ENCODE assay signal across 19 cellular contexts in the genomic region with DNA sequence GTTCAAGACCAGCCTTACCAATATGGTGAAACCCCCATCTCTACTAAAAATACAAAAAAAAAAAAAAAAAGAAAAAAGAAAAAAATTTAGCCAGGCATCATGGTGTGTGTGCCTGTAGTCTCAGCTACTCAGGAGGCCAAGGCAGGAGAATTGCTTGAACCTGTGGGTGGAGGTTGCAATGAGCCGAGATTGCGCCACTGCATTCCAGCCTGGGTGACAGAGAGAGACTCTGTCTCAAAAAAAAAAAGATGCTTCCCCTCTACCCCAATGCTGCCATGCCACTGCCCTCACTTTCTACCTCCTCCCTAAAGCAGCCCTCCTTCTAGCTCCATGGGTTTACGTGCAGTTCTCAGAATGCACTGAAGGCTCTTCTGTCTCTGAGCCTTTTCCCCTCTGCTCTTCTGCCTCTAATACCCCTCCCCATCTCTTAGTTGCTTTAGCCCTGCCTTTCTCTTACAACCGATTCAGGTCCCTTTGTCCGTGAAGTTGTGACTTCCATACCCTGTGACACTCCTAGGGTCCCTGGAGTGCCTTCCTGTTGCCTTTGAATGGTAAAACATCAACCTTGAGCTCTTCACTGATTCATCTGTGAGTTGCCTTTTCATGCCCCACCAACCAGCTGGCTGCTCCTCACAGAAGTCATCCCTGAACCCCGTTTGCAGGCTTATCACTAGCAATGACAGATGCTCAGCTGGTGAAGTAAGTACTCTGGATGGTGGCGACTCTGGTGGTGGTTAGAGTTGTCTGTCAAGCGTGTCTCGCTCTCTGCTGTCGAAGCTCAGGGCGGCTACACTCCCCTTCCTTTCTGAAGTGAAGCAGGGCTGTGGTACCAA.
A peak's percentile ranks its signal among the peaks of the same experiment; 100 is the strongest.
DNase-seq lines count a peak whose midpoint lies in the region; ATAC-seq, FAIRE-seq and TF ChIP-seq lines count a peak whose summit lies in the region.
"Had no signal": no experiment of that assay in that cellular context is flagged by ENCODE, and none has a peak within 500 bp of the region (broad histone marks: within the 10 kb centered on the region; RNA-seq: fewer than 3 reads in every experiment).

No MANE protein-coding gene starts in this region.

- no peak overlapping the region; the same call in 1 of the 2 replicates for H4K91ac ChIP-seq in IMR-90 (ENCODE audit: insufficient read depth, low read depth, low read length)
- peak overlapping the region; percentile 16 for H4K91ac ChIP-seq in H1 (replicated peaks; ENCODE audit: insufficient read length, low read length)
- no peak overlapping the region for H4K91ac ChIP-seq in neuronal stem cell (ENCODE audit: low read depth, low read length, poor library complexity)

- 94% methylated on average over 4 of the region's 11 CpGs; no CpG with 5 or more reads in 1 of the 2 experiments for WGBS in IMR-90 (ENCODE audit: extremely low coverage in 2 of 2, insufficient read length in 1 of 2), 2 experiments
- WGBS in H1 (ENCODE audit: extremely low coverage in 1 of 2, insufficient coverage in 1 of 2, insufficient read length in 1 of 2, insufficient replicate concordance in 2 of 2, low coverage in 1 of 2, low lambda C conversion rate in 2 of 2, missing lambda C conversion rate in 1 of 2), 2 experiments: 84% methylated on average over 9 of the region's 11 CpGs; no CpG with 5 or more reads in 1 of the 2 experiments
- no CpG with 5 or more reads among the region's 11 CpGs for WGBS in neuronal stem cell (ENCODE audit: extremely low coverage in 2 of 2, insufficient read length in 2 of 2, insufficient replicate concordance in 1 of 2), 2 donors

- TF ChIP-seq CTCF in HEK293 (tag by site-specific recombination; IDR thresholded peaks at IDR 0.05) (no peak), IMR-90 (conservative IDR thresholded peaks at IDR 0.05; ENCODE audit: low read depth, low read length) (no peak), H1 (IDR thresholded peaks at IDR 0.05; ENCODE audit: control extremely low read depth in 1 of 3, insufficient read depth in 1 of 3, low read depth in 1 of 3, low read length in 3 of 3) (no peak)

- no peak for DNase-seq in IMR-90
- DNase-seq in H1 (ENCODE audit: low read depth in 1 of 2, low spot score in 2 of 2): no peak
- DNase-seq in neuronal stem cell (ENCODE audit: low spot score): no peak
- DNase-seq in DMS 273 (lab: John Stamatoyannopoulos, UW; ENCODE audit: unreplicated experiment): no peak
- DNase-seq in NOMO-1 treated with DMSO at 0.1 percent for 48 hours (lab: John Stamatoyannopoulos, UW; ENCODE audit: unreplicated experiment): no peak
- DNase-seq: CD4-positive, CD25-positive, alpha-beta regulatory T cell; COR-L47; DMS 273 treated with DMSO at 0.1 percent for 48 hours; DMS79 treated with DMSO at 0.1 percent for 48 hours; H7; Kasumi-1; NCI-H1092; NCI-H1436; NCI-H2029; NCI-H345; NCI-H82 had no signal

- H3K23ac ChIP-seq in IMR-90 (ENCODE audit: low read depth, low read length) (no peak overlapping the region), H1 (ENCODE audit: insufficient read length) (no peak overlapping the region), neuronal stem cell (ENCODE audit: low read depth, low read length, poor library complexity) (no peak overlapping the region)

- H3K4ac ChIP-seq in IMR-90 (ENCODE audit: low read depth, low read length): no peak overlapping the region
- H3K4ac ChIP-seq in H1 (replicated peaks; ENCODE audit: insufficient read length, low read depth, low read length): no peak overlapping the region
- H3K4ac ChIP-seq in neuronal stem cell (ENCODE audit: low read length): no peak overlapping the region

- H2BK20ac ChIP-seq in IMR-90 (ENCODE audit: low read depth, low read length) (no peak overlapping the region), H1 (ENCODE audit: low read length) (no peak overlapping the region)

- H3K9me3 ChIP-seq in HEK293 (ENCODE audit: control insufficient read depth, insufficient read depth, low read depth, low read length) (no peaks in the 10 kb centered on the region), IMR-90 (ENCODE audit: control insufficient read depth, insufficient read depth, low read length) (no peaks in the 10 kb centered on the region), H1 (ENCODE audit: insufficient read depth in 2 of 2, low read depth in 1 of 2, low read length in 1 of 2) (no peaks in the 10 kb centered on the region), neuronal stem cell (replicated peaks in 1 of 2; ENCODE audit: control insufficient read depth in 2 of 2, insufficient read depth in 1 of 2, low read depth in 1 of 2, low read length in 2 of 2) (peaks cover 0 to 1% of the 10 kb centered on the region in 2 donors)

- no peak for ATAC-seq in IMR-90 (ENCODE audit: low read depth)
- no peak for ATAC-seq in HG03139 (IDR thresholded peaks at IDR 0.05; ENCODE audit: unreplicated experiment)
- ATAC-seq: Right ventricle myocardium inferior had no signal

- no peaks in the 10 kb centered on the region for H3K36me3 ChIP-seq in HEK293 (ENCODE audit: control insufficient read depth in 2 of 2, insufficient read depth in 1 of 2, low read length in 2 of 2)
- no peaks in the 10 kb centered on the region for H3K36me3 ChIP-seq in IMR-90 (ENCODE audit: control insufficient read depth, insufficient read depth, low read length)
- H3K36me3 ChIP-seq in H1 (ENCODE audit: control insufficient read depth in 2 of 4, insufficient read depth in 4 of 4, low read length in 3 of 4): no peaks in the 10 kb centered on the region
- H3K36me3 ChIP-seq in neuronal stem cell (replicated peaks in 1 of 2; ENCODE audit: control insufficient read depth in 2 of 2, insufficient read depth in 2 of 2, low read length in 2 of 2): no peaks in the 10 kb centered on the region

- H2AFZ ChIP-seq in IMR-90 (replicated peaks; ENCODE audit: low read length, poor library complexity): no peak overlapping the region
- H2AFZ ChIP-seq in H1 (ENCODE audit: low read length): no peak overlapping the region
- no peak overlapping the region for H2AFZ ChIP-seq in neuronal stem cell (ENCODE audit: low read length)

- H3K56ac ChIP-seq in IMR-90 (ENCODE audit: extremely low read depth, insufficient read depth, low read length): no peak overlapping the region
- H3K56ac ChIP-seq in H1 (replicated peaks; ENCODE audit: insufficient read length, low read depth, low read length): no peak overlapping the region

- TF ChIP-seq EP300 in H1 (IDR thresholded peaks at IDR 0.05; ENCODE audit: borderline replicate concordance in 1 of 2, low read depth in 2 of 2, low read length in 2 of 2): peak in 1 of 2 experiments; percentile 51; a peak in 1 of 3 replicates

- H2BK15ac ChIP-seq in IMR-90 (ENCODE audit: low read depth, low read length) (peak overlapping the region; percentile 3; the same call in 1 of the 3 replicates), H1 (ENCODE audit: low read length) (0 out of 2 replicates have a peak overlapping the region, but pooled peaks have one; percentile 31), neuronal stem cell (ENCODE audit: low read length) (peak overlapping the region; percentile 13)

- H3K27me3 ChIP-seq in IMR-90 (ENCODE audit: control insufficient read depth, insufficient read depth, low read length): no peaks in the 10 kb centered on the region
- H3K27me3 ChIP-seq in H1 (replicated peaks in 1 of 4; ENCODE audit: control insufficient read depth in 3 of 4, extremely low read depth in 1 of 4, insufficient read depth in 3 of 4, low read length in 3 of 4): no peaks in the 10 kb centered on the region
- H3K27me3 ChIP-seq in neuronal stem cell (ENCODE audit: control insufficient read depth in 3 of 3, insufficient read depth in 3 of 3, low read depth in 1 of 3, low read length in 3 of 3): peaks cover 0 to 3% (median 0%) of the 10 kb centered on the region in 3 experiments

- no peak for FAIRE-seq in H1 (lab: Jason Lieb, UNC)

- no peak for TF ChIP-seq POLR2A in IMR-90 (IDR thresholded peaks at IDR 0.05; ENCODE audit: low read depth, low read length)
- TF ChIP-seq POLR2A in H1 (IDR thresholded peaks at IDR 0.05; ENCODE audit: control extremely low read depth in 1 of 2, low read depth in 2 of 2, low read length in 2 of 2): no peak

- H3K79me1 ChIP-seq in IMR-90 (ENCODE audit: low read depth in 1 of 2, low read length in 2 of 2) (no peaks in the 10 kb centered on the region), H1 (ENCODE audit: low read depth, low read length) (no peaks in the 10 kb centered on the region), neuronal stem cell (ENCODE audit: low read depth, low read length) (no peaks in the 10 kb centered on the region)

- intact Hi-C loops in IMR-90 (cut with micrococcal nuclease): no loop called here

- H3K4me3 ChIP-seq in HEK293 (ENCODE audit: low read depth, low read length) (no peak overlapping the region), IMR-90 (ENCODE audit: insufficient read depth, low read depth, low read length) (no peak overlapping the region), H1 (ENCODE audit: extremely low read depth in 1 of 4, insufficient read depth in 2 of 4, low read depth in 3 of 4, low read length in 4 of 4) (no peak overlapping the region), neuronal stem cell (ENCODE audit: low read length in 2 of 2) (no peak overlapping the region)

- H3K14ac ChIP-seq in IMR-90 (replicated peaks; ENCODE audit: low read depth, low read length) (no peak overlapping the region), H1 (ENCODE audit: insufficient read length) (no peak overlapping the region), neuronal stem cell (ENCODE audit: low read length) (no peak overlapping the region)

- H2AK9ac ChIP-seq in IMR-90 (replicated peaks; ENCODE audit: low read depth, low read length, poor library complexity): no peak overlapping the region

- no peaks in the 10 kb centered on the region for H3K23me2 ChIP-seq in H1 (ENCODE audit: low read depth, low read length)

- POLR2A ChIA-PET in HEK293 (lab: Yijun Ruan, JAX) (no interaction called here), IMR-90 (lab: Charles Lee; ENCODE audit: unreplicated experiment) (no interaction called here), H1 (lab: Charles Lee; ENCODE audit: partially characterized antibody) (no interaction called here)

- H4K5ac ChIP-seq in IMR-90 (ENCODE audit: low read depth, low read length) (no peak overlapping the region), H1 (ENCODE audit: insufficient read length, low read depth, low read length) (no peak overlapping the region)

- no peak overlapping the region for H3K27ac ChIP-seq in HEK293 (ENCODE audit: extremely low read depth, low read depth, low read length)
- no peak overlapping the region for H3K27ac ChIP-seq in IMR-90 (ENCODE audit: insufficient read depth, low read length)
- no peak overlapping the region for H3K27ac ChIP-seq in H1 (ENCODE audit: low read depth, low read length)
- no peak overlapping the region for H3K27ac ChIP-seq in neuronal stem cell (replicated peaks; ENCODE audit: low read length)

- H2AK5ac ChIP-seq in IMR-90 (ENCODE audit: low read depth, low read length) (0 out of 2 replicates have a peak overlapping the region, but pooled peaks have one; percentile 24), H1 (ENCODE audit: low read depth, low read length) (no peak overlapping the region), neuronal stem cell (ENCODE audit: low read depth, low read length) (peak overlapping the region; percentile 58)

- dilution Hi-C loops in IMR-90 (cut with HindIII; ENCODE audit: low sequenced_read_pairs, unreplicated experiment): no loop called here

- H2BK12ac ChIP-seq in H1 (ENCODE audit: low read depth, low read length) (0 out of 2 replicates have a peak overlapping the region, but pooled peaks have one; percentile 1), neuronal stem cell (ENCODE audit: low read length) (no peak overlapping the region)

- H3K18ac ChIP-seq in IMR-90 (ENCODE audit: low read depth, low read length): no peak overlapping the region
- no peak overlapping the region for H3K18ac ChIP-seq in H1 (ENCODE audit: extremely low read depth, low read length)
- H3K18ac ChIP-seq in neuronal stem cell (ENCODE audit: low read length): peak overlapping the region; percentile 23

- no peak overlapping the region for H2BK120ac ChIP-seq in IMR-90 (ENCODE audit: low read depth, low read length)
- H2BK120ac ChIP-seq in H1 (replicated peaks; ENCODE audit: low read depth, low read length): no peak overlapping the region
- H2BK120ac ChIP-seq in neuronal stem cell (ENCODE audit: low read depth, low read length): no peak overlapping the region

- no peaks in the 10 kb centered on the region for H3K9me1 ChIP-seq in IMR-90 (ENCODE audit: insufficient read depth, low read length)

- H4K8ac ChIP-seq in IMR-90 (ENCODE audit: low read depth in 2 of 2, low read length in 2 of 2) (no peak overlapping the region), H1 (ENCODE audit: extremely low read depth, insufficient read depth, low read length) (no peak overlapping the region), neuronal stem cell (ENCODE audit: low read depth, low read length) (no peak overlapping the region)

- CTCF ChIA-PET in HEK293 (lab: Yijun Ruan, JAX) (interaction anchor here (0.6 kb wide), 1 partner anchor 11 kb away, joined by 5 read pairs; no protein-coding TSS in a partner anchor), IMR-90 (lab: Yijun Ruan, JAX) (interaction anchor here (0.7 kb wide), 1 partner anchor 36 kb away, joined by 4 read pairs; no protein-coding TSS in a partner anchor), H1 (lab: Charles Lee; ENCODE audit: partially characterized antibody) (interaction anchor here (0.6 to 1.2 kb wide), 3 partner anchors 12 to 151 kb away, joined by 3 to 4 read pairs (median 3); no protein-coding TSS in a partner anchor)

- no peaks in the 10 kb centered on the region for H4K20me1 ChIP-seq in IMR-90 (ENCODE audit: insufficient read depth, low read length)
- no peaks in the 10 kb centered on the region for H4K20me1 ChIP-seq in H1 (replicated peaks in 1 of 2; ENCODE audit: control insufficient read depth in 1 of 2, insufficient read depth in 2 of 2, low read length in 2 of 2)

- H3K9ac ChIP-seq in IMR-90 (ENCODE audit: low read depth, low read length): no peak overlapping the region
- no peak overlapping the region for H3K9ac ChIP-seq in H1 (replicated peaks in 1 of 4; ENCODE audit: extremely low read depth in 1 of 4, low read depth in 3 of 4, low read length in 3 of 4)
- no peak overlapping the region for H3K9ac ChIP-seq in neuronal stem cell (ENCODE audit: low read depth, low read length, poor library complexity)

- no peaks in the 10 kb centered on the region for H3K79me2 ChIP-seq in H1 (ENCODE audit: control insufficient read depth in 1 of 2, insufficient read depth in 2 of 2, low read length in 2 of 2)

- no TSS peak for BruUV-seq in IMR-90 (replicated peaks; lab: Mats Ljungman, UMichigan)

- in situ Hi-C loops in IMR-90 (cut with MboI; ENCODE audit: low sequenced_read_pairs): no loop called here

- H3K4me2 ChIP-seq in IMR-90 (ENCODE audit: low read depth, low read length) (no peak overlapping the region), H1 (ENCODE audit: insufficient read depth in 1 of 2, low read depth in 2 of 2, low read length in 2 of 2) (no peak overlapping the region), neuronal stem cell (ENCODE audit: insufficient read depth, low read length, poor library complexity, severe bottlenecking) (no peak overlapping the region)

- no peak for TF ChIP-seq RAD21 in IMR-90 (IDR thresholded peaks at IDR 0.05; ENCODE audit: low read length)
- no peak for TF ChIP-seq RAD21 in H1 (IDR thresholded peaks at IDR 0.05 in 1 of 2, conservative IDR thresholded peaks at IDR 0.05 in 1 of 2; ENCODE audit: low read depth in 2 of 2, low read length in 2 of 2)

- H2BK5ac ChIP-seq in IMR-90 (ENCODE audit: low read depth, low read length, poor library complexity, severe bottlenecking) (no peak overlapping the region), H1 (ENCODE audit: low read depth, low read length) (no peak overlapping the region), neuronal stem cell (ENCODE audit: low read length) (no peak overlapping the region)

- H3K4me1 ChIP-seq in HEK293 (ENCODE audit: control insufficient read depth, insufficient read depth, low read length): no peaks in the 10 kb centered on the region
- peaks cover 2% of the 10 kb centered on the region; the same call in 1 of the 2 replicates for H3K4me1 ChIP-seq in IMR-90 (ENCODE audit: control insufficient read depth, insufficient read depth, low read length)
- H3K4me1 ChIP-seq in H1 (replicated peaks in 1 of 4; ENCODE audit: control insufficient read depth in 3 of 4, insufficient read depth in 4 of 4, low read length in 3 of 4): peaks cover 0 to 5% (median 2%) of the 10 kb centered on the region in 4 experiments; a peak in 3 of 7 replicates
- H3K4me1 ChIP-seq in neuronal stem cell (ENCODE audit: control insufficient read depth in 2 of 2, insufficient read depth in 1 of 2, low read depth in 1 of 2, low read length in 2 of 2): peaks cover 4 to 12% of the 10 kb centered on the region in 2 donors
